ENCODE assay signal across 17 cellular contexts in the genomic region with DNA sequence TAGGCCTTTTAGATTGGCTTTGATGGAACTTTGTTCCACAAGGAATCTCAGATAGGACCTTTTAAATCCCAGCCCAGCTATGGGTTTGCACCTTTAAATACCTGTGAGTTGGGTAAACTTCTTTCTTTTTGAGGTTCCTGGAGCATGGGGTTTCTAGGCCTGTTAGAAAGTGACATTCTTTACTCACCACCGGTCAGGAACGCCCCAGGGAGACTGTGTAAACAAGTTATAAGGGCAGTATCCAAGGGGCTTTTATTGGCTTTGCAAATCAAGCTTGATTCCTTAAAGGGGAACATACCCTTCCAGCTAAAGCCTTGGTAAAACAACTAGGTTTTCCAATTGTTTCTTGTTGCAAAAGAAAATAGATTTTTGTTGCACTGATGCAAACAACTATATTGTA.
A peak's percentile ranks its signal among the peaks of the same experiment; 100 is the strongest.
DNase-seq lines count a peak whose midpoint lies in the region; ATAC-seq, FAIRE-seq and TF ChIP-seq lines count a peak whose summit lies in the region.
"Had no signal": no experiment of that assay in that cellular context is flagged by ENCODE, and none has a peak within 500 bp of the region (broad histone marks: within the 10 kb centered on the region; RNA-seq: fewer than 3 reads in every experiment).

No MANE protein-coding gene starts in this region.

- POLR2A ChIA-PET in K562 (lab: Yijun Ruan, JAX): interaction anchor here (0.7 kb wide), 1 partner anchor 35 kb away, joined by 3 read pairs; no protein-coding TSS in a partner anchor

- H3K79me2 ChIP-seq in K562 (ENCODE audit: control insufficient read depth, insufficient read depth, low read length) (no peaks in the 10 kb centered on the region), neural progenitor cell (ENCODE audit: low read depth) (no peaks in the 10 kb centered on the region)

- H3K4me3 ChIP-seq in K562 (no peak overlapping the region), neural progenitor cell (no peak overlapping the region)
- H3K4me3 ChIP-seq: BLaER1, SJSA1 had no signal

- peak; percentile 59 for FAIRE-seq in K562 (lab: Jason Lieb, UNC)
- FAIRE-seq: GM12892 had no signal

- DNase-seq in NCI-H82 (lab: John Stamatoyannopoulos, UW) (peak; percentile 34), NCI-H82 treated with DMSO at 0.1 percent for 48 hours (lab: John Stamatoyannopoulos, UW; ENCODE audit: unreplicated experiment) (no peak), NCI-H345 (lab: John Stamatoyannopoulos, UW) (peak; percentile 21), K562 (ENCODE audit: extremely low read depth in 1 of 4, low spot score in 3 of 4) (peak in 1 of 4 experiments; percentile 20), neural progenitor cell (ENCODE audit: low spot score) (peak; percentile 17)
- no peak for DNase-seq in effector CD8-positive, alpha-beta T cell (lab: John Stamatoyannopoulos, UW)
- no peak for DNase-seq in NK-92 treated with Interleukin-12 subunit alpha and Interleukin-12 subunit beta, amount 100 ng/mL, for 24 hours (lab: John Stamatoyannopoulos, UW)
- DNase-seq: DMS 273 treated with DMSO at 0.1 percent for 48 hours, H9, IMR-90, NCI-H187, NCI-H2171, NCI-H510A had no signal

- no peak; the same call in 2 of the 3 replicates for ATAC-seq in K562
- no peak for ATAC-seq in GM19035 (IDR thresholded peaks at IDR 0.05; ENCODE audit: unreplicated experiment)

- TF ChIP-seq CTCF in K562 (IDR thresholded peaks at IDR 0.05 in 2 of 3, conservative IDR thresholded peaks at IDR 0.05 in 1 of 3; ENCODE audit: insufficient read depth in 2 of 3, low read depth in 1 of 3, low read length in 3 of 3) (no peak), neural progenitor cell (IDR thresholded peaks at IDR 0.05) (no peak)

- H3K27me3 Mint-ChIP-seq in neural progenitor cell (ENCODE audit: insufficient read depth, low read depth): no peaks in the 10 kb centered on the region

- CTCF ChIA-PET in K562 (lab: Yijun Ruan, JAX; ENCODE audit: low intra/inter-chr PET ratio): no interaction called here

- no peaks in the 10 kb centered on the region for H3K36me3 Mint-ChIP-seq in neural progenitor cell

- H3K9me3 Mint-ChIP-seq in neural progenitor cell: no peaks in the 10 kb centered on the region

- H3F3A ChIP-seq in neural progenitor cell (ENCODE audit: low read depth): no peaks in the 10 kb centered on the region

- no peaks in the 10 kb centered on the region for H3K27me3 ChIP-seq in K562 (ENCODE audit: control insufficient read depth in 2 of 2, insufficient read depth in 2 of 2, low read length in 2 of 2)
- H3K27me3 ChIP-seq in neural progenitor cell: no peaks in the 10 kb centered on the region
- H3K27me3 ChIP-seq: SJSA1 had no signal

- H3K36me3 ChIP-seq in K562 (ENCODE audit: control insufficient read depth, insufficient read depth, low read length) (no peaks in the 10 kb centered on the region), neural progenitor cell (no peaks in the 10 kb centered on the region)
- H3K36me3 ChIP-seq: BLaER1, SJSA1 had no signal

- no peak for TF ChIP-seq POLR2A in K562 (conservative IDR thresholded peaks at IDR 0.05)

- H3K4me3 Mint-ChIP-seq in neural progenitor cell: no peak overlapping the region
- H3K4me3 Mint-ChIP-seq: H9 had no signal

- no TSS peak for BruUV-seq in K562 (replicated peaks; lab: Mats Ljungman, UMichigan)

- intact Hi-C loops in K562 (cut with micrococcal nuclease): loop anchor here (5.0 kb wide), 1 partner anchor 64 kb away; no protein-coding TSS in a partner anchor

- H3K4me2 ChIP-seq in K562 (ENCODE audit: insufficient read depth, low read length) (no peak overlapping the region), neural progenitor cell (peak overlapping the region; percentile 11)
- H3K4me2 ChIP-seq: BLaER1 had no signal

- H4K20me1 ChIP-seq in K562 (replicated peaks; ENCODE audit: control insufficient read depth, insufficient read depth, low read length): no peaks in the 10 kb centered on the region
- H4K20me1 ChIP-seq in neural progenitor cell (ENCODE audit: low read depth): no peaks in the 10 kb centered on the region
- H4K20me1 ChIP-seq: BLaER1 had no signal

- H3K27ac ChIP-seq in K562 (ENCODE audit: extremely low read depth, low read depth, low read length) (peak overlapping the region; percentile 86; the same call in 1 of the 3 replicates), neural progenitor cell (no peak overlapping the region)
- H3K27ac ChIP-seq: BLaER1, SJSA1 had no signal

- 0% methylated on average over 1 of the region's 2 CpGs for WGBS in K562 (ENCODE audit: insufficient coverage, low coverage, missing lambda C conversion rate)

- in situ Hi-C loops in K562 (cut with MboI): no loop called here

- H3K27ac Mint-ChIP-seq in neural progenitor cell: no peak overlapping the region

- no peak overlapping the region for H3K9ac ChIP-seq in K562 (ENCODE audit: insufficient read depth in 1 of 2, low read depth in 2 of 2, low read length in 2 of 2)
- no peak overlapping the region for H3K9ac ChIP-seq in neural progenitor cell
- H3K9ac ChIP-seq: BLaER1 had no signal

- TF ChIP-seq RAD21 in K562 (CRISPR knock-in tag; conservative IDR thresholded peaks at IDR 0.05 in 1 of 2, IDR thresholded peaks at IDR 0.05 in 1 of 2): no peak

- peaks cover 12% of the 10 kb centered on the region for H3K4me1 Mint-ChIP-seq in neural progenitor cell

- H2AFZ ChIP-seq in K562 (ENCODE audit: low read depth, low read length) (peak overlapping the region; percentile 59; the same call in 1 of the 2 replicates), neural progenitor cell (replicated peaks) (peak overlapping the region; percentile 57)

- H3K9me3 ChIP-seq in K562 (replicated peaks; ENCODE audit: control insufficient read depth, insufficient read depth, low read depth, low read length) (no peaks in the 10 kb centered on the region), neural progenitor cell (ENCODE audit: low read depth) (no peaks in the 10 kb centered on the region)
- H3K9me3 ChIP-seq: BLaER1, SJSA1 had no signal

- no peaks in the 10 kb centered on the region for H3K9me1 ChIP-seq in K562 (ENCODE audit: control insufficient read depth, insufficient read depth, low read length)

- TF ChIP-seq EP300 in K562 (IDR thresholded peaks at IDR 0.05; ENCODE audit: low read length): no peak

- peaks cover 0 to 8% of the 10 kb centered on the region in 2 experiments; a peak in 3 of 5 replicates for H3K4me1 ChIP-seq in K562 (replicated peaks in 1 of 2; ENCODE audit: control insufficient read depth in 2 of 2, insufficient read depth in 2 of 2, low read length in 2 of 2)
- H3K4me1 ChIP-seq in neural progenitor cell: peaks cover 12% of the 10 kb centered on the region
- H3K4me1 ChIP-seq: BLaER1, SJSA1 had no signal

TF ChIP-seq in K562, 482 proteins besides CTCF, POLR2A, EP300 and RAD21:
- no peak for TF ChIP-seq ZNF507 (tag; conservative IDR thresholded peaks at IDR 0.05)
- no peak for TF ChIP-seq SMARCB1 (IDR thresholded peaks at IDR 0.05; ENCODE audit: insufficient read length, low read depth)

Comparison
In these comparisons a context has a peak if more than half of its experiments do, and no peak if none do; other contexts are left out.
1. DNase-seq: peak in NCI-H82 (single experiment), NCI-H345 (single experiment) and neural progenitor cell (single experiment); none in NCI-H82 treated with DMSO at 0.1 percent for 48 hours (single experiment), effector CD8-positive, alpha-beta T cell (single experiment) and NK-92 treated with Interleukin-12 subunit alpha and Interleukin-12 subunit beta, amount 100 ng/mL, for 24 hours (single experiment).